ENCODE assay signal across 26 cellular contexts in genomic region chr11:35461917-35462316, GRCh38. TPM values are rescaled to one million over a fixed set of nuclear protein-coding genes. Genes with fewer than 3 reads are reported as not detected.
"Had no signal": no experiment of that assay in that cellular context is flagged by ENCODE, and none has a peak within 500 bp of the region (broad histone marks: within the 10 kb centered on the region; RNA-seq: fewer than 3 reads in every experiment).

No MANE protein-coding gene starts in this region.

- ATAC-seq: psoas muscle; right cardiac atrium; stimulated activated naive CD8-positive, alpha-beta T cell treated with anti-CD3 and anti-CD28 coated beads, Interleukin-15, Interleukin-2, amounts not matched to agents 100 U/mL and 50 U/mL, for 24 hours; WTC11 had no signal

- H3K4me1 ChIP-seq: left ventricle myocardium inferior, psoas muscle, thyroid gland had no signal

- H3K27ac Mint-ChIP-seq: activated naive CD8-positive, alpha-beta T cell; activated T-cell treated with anti-CD3 and anti-CD28 coated beads, Interleukin-2, amount 50 U/mL, for 24 hours; activated T-helper 2 cell treated with anti-CD3 and anti-CD28 coated beads, Interferon-gamma antibody, Interleukin-2, Interleukin-4, amounts not matched to agents 10 μg/mL and 5 μg/mL and 100 μg/mL, durations not matched to agents 14 hours and 24 hours and 36 hours; mesothelial cell of epicardium; nephron; WTC11 had no signal

- H3K27me3 ChIP-seq: adrenal gland, ovary, thyroid gland had no signal

- FAIRE-seq: astrocyte, frontal cortex, TTC549 had no signal

- DNase-seq: activated naive CD4-positive, alpha-beta T cell; activated T-cell treated with anti-CD3 and anti-CD28 coated beads, Interleukin-2, amount 50 U/mL, for 24 hours; adrenal gland; glutamatergic neuron; hippocampal formation; left ventricle myocardium inferior; ovary; psoas muscle; right cardiac atrium; stimulated activated CD4-positive, alpha-beta T cell treated with anti-CD3 and anti-CD28 coated beads, Interleukin-4, amount 100 ng/mL, for 4 hours; stimulated activated naive CD8-positive, alpha-beta T cell treated with anti-CD3 and anti-CD28 coated beads, Interleukin-15, Interleukin-2, amounts not matched to agents 100 U/mL and 50 U/mL, for 24 hours; thyroid gland had no signal

- H3K36me3 Mint-ChIP-seq: activated naive CD8-positive, alpha-beta T cell; mesothelial cell of epicardium; WTC11 had no signal

- H3K4me3 Mint-ChIP-seq: activated naive CD8-positive, alpha-beta T cell; activated T-cell treated with anti-CD3 and anti-CD28 coated beads, Interleukin-2, amount 50 U/mL, for 24 hours; central memory CD8-positive, alpha-beta T cell; mesothelial cell of epicardium; nephron; WTC11 had no signal

- H3K4me3 ChIP-seq: adrenal gland, coronary artery, left ventricle myocardium inferior, ovary, psoas muscle, thyroid gland had no signal

- H3K9me3 Mint-ChIP-seq: activated T-cell treated with anti-CD3 and anti-CD28 coated beads, Interleukin-2, amount 50 U/mL, for 24 hours; activated T-helper 2 cell treated with anti-CD3 and anti-CD28 coated beads, Interferon-gamma antibody, Interleukin-2, Interleukin-4, amounts not matched to agents 10 μg/mL and 5 μg/mL and 100 μg/mL, durations not matched to agents 14 hours and 24 hours and 36 hours; central memory CD8-positive, alpha-beta T cell; mesothelial cell of epicardium; WTC11 had no signal

- H3K4me1 Mint-ChIP-seq: central memory CD8-positive, alpha-beta T cell; nephron had no signal

- H3K9me3 ChIP-seq: adrenal gland, left ventricle myocardium inferior, neutrophil, ovary, psoas muscle, thyroid gland had no signal

- H3K27ac ChIP-seq: adrenal gland, coronary artery, epithelial cell of prostate, left ventricle myocardium inferior, neutrophil, ovary, psoas muscle, thyroid gland had no signal

RNA-seq across cellular contexts. Expression of gene SLC1A2, which starts 42.6 kb away (rescaled TPM):
- total RNA-seq: activated T-helper 2 cell treated with anti-CD3 and anti-CD28 coated beads, Interferon-gamma antibody, Interleukin-2, Interleukin-4, amounts not matched to agents 10 μg/mL and 5 μg/mL and 100 μg/mL, durations not matched to agents 14 hours and 24 hours and 36 hours; lung microvascular endothelial cell; T-helper 2 cell treated with Interferon-gamma antibody and Interleukin-4, amounts not matched to agents 100 ng/mL and 5 ng/mL, for 36 hours had no signal
